In genomic region chr18:79420033-79420745, GRCh38 we compare ENCODE assay signal across 1 cellular context.
A peak's percentile ranks its signal among the peaks of the same experiment; 100 is the strongest.
TF ChIP-seq lines count a peak whose summit lies in the region.

No MANE protein-coding gene starts in this region.

TF ChIP-seq in K562, 482 proteins besides CTCF, POLR2A, EP300 and RAD21:
- TF ChIP-seq, protein P1, sequence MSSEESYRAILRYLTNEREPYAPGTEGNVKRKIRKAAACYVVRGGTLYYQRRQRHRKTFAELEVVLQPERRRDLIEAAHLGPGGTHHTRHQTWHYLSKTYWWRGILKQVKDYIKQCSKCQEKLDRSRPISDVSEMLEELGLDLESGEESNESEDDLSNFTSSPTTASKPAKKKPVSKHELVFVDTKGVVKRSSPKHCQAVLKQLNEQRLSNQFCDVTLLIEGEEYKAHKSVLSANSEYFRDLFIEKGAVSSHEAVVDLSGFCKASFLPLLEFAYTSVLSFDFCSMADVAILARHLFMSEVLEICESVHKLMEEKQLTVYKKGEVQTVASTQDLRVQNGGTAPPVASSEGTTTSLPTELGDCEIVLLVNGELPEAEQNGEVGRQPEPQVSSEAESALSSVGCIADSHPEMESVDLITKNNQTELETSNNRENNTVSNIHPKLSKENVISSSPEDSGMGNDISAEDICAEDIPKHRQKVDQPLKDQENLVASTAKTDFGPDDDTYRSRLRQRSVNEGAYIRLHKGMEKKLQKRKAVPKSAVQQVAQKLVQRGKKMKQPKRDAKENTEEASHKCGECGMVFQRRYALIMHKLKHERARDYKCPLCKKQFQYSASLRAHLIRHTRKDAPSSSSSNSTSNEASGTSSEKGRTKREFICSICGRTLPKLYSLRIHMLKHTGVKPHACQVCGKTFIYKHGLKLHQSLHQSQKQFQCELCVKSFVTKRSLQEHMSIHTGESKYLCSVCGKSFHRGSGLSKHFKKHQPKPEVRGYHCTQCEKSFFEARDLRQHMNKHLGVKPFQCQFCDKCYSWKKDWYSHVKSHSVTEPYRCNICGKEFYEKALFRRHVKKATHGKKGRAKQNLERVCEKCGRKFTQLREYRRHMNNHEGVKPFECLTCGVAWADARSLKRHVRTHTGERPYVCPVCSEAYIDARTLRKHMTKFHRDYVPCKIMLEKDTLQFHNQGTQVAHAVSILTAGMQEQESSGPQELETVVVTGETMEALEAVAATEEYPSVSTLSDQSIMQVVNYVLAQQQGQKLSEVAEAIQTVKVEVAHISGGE (CRISPR knock-in tag; IDR thresholded peaks at IDR 0.05), result peak in 1 of 3 experiments; percentile 75; a peak in 2 of 6 replicates
- no peak for TF ChIP-seq ZNF165 (CRISPR knock-in tag; IDR thresholded peaks at IDR 0.05; ENCODE audit: borderline replicate concordance)
- TF ChIP-seq NCOR1 (IDR thresholded peaks at IDR 0.05), result no peak
- peak; percentile 75 for TF ChIP-seq GABPB1 (CRISPR knock-in tag; IDR thresholded peaks at IDR 0.05)
- TF ChIP-seq MTA3 (IDR thresholded peaks at IDR 0.05; ENCODE audit: borderline replicate concordance), result no peak
- no peak for TF ChIP-seq GABPB2 (CRISPR knock-in tag; conservative IDR thresholded peaks at IDR 0.05)
- no peak for TF ChIP-seq ZNF175 (CRISPR knock-in tag; IDR thresholded peaks at IDR 0.05; ENCODE audit: low read depth)
- TF ChIP-seq POLR2AphosphoS5 (IDR thresholded peaks at IDR 0.05; ENCODE audit: control insufficient read depth, insufficient read depth, low read depth, low read length), result no peak
- no peak for TF ChIP-seq FOXA1 (IDR thresholded peaks at IDR 0.05; ENCODE audit: borderline replicate concordance)
- TF ChIP-seq, protein P2, sequence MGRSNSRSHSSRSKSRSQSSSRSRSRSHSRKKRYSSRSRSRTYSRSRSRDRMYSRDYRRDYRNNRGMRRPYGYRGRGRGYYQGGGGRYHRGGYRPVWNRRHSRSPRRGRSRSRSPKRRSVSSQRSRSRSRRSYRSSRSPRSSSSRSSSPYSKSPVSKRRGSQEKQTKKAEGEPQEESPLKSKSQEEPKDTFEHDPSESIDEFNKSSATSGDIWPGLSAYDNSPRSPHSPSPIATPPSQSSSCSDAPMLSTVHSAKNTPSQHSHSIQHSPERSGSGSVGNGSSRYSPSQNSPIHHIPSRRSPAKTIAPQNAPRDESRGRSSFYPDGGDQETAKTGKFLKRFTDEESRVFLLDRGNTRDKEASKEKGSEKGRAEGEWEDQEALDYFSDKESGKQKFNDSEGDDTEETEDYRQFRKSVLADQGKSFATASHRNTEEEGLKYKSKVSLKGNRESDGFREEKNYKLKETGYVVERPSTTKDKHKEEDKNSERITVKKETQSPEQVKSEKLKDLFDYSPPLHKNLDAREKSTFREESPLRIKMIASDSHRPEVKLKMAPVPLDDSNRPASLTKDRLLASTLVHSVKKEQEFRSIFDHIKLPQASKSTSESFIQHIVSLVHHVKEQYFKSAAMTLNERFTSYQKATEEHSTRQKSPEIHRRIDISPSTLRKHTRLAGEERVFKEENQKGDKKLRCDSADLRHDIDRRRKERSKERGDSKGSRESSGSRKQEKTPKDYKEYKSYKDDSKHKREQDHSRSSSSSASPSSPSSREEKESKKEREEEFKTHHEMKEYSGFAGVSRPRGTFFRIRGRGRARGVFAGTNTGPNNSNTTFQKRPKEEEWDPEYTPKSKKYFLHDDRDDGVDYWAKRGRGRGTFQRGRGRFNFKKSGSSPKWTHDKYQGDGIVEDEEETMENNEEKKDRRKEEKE (IDR thresholded peaks at IDR 0.05; ENCODE audit: borderline replicate concordance in 1 of 2, control insufficient read depth in 1 of 2, low read depth in 2 of 2, low read length in 1 of 2), result peak in 1 of 2 experiments; percentile 41; a peak in 1 of 4 replicates
- no peak for TF ChIP-seq POLR2H (tag; IDR thresholded peaks at IDR 0.05; ENCODE audit: low read depth)
- TF ChIP-seq PRPF4 (IDR thresholded peaks at IDR 0.05; ENCODE audit: insufficient read depth, low read depth, low read length, poor library complexity, severe bottlenecking), result no peak
- no peak for TF ChIP-seq ETV6 (IDR thresholded peaks at IDR 0.05; ENCODE audit: borderline replicate concordance in 1 of 2, low read depth in 2 of 2, low read length in 1 of 2)
- TF ChIP-seq ETV6 (CRISPR knock-in tag; IDR thresholded peaks at IDR 0.05; ENCODE audit: borderline replicate concordance), result no peak
- TF ChIP-seq MYBL2 (IDR thresholded peaks at IDR 0.05; ENCODE audit: low read depth), result no peak
- no peak for TF ChIP-seq MYBL2 (CRISPR knock-in tag; IDR thresholded peaks at IDR 0.05; ENCODE audit: borderline replicate concordance)
- TF ChIP-seq ZNF830 (CRISPR knock-in tag; IDR thresholded peaks at IDR 0.05), result no peak
- TF ChIP-seq FOXJ3 (CRISPR knock-in tag; IDR thresholded peaks at IDR 0.05), result no peak
- no peak for TF ChIP-seq HSF4 (CRISPR knock-in tag; IDR thresholded peaks at IDR 0.05; ENCODE audit: borderline replicate concordance)
- TF ChIP-seq U2AF1 (optimal IDR thresholded peaks at IDR 0.05; ENCODE audit: low read depth, low read length), result no peak
- TF ChIP-seq KAT8 (IDR thresholded peaks at IDR 0.05; ENCODE audit: low read depth), result no peak
- no peak for TF ChIP-seq ZSCAN29 (IDR thresholded peaks at IDR 0.05)
- no peak for TF ChIP-seq GTF2F1 (IDR thresholded peaks at IDR 0.05; ENCODE audit: low read depth, low read length)
- no peak for TF ChIP-seq SMARCC2 (IDR thresholded peaks at IDR 0.05; ENCODE audit: low read depth)
- TF ChIP-seq ZNF785 (CRISPR knock-in tag; IDR thresholded peaks at IDR 0.05), result no peak
- TF ChIP-seq ZZZ3 (IDR thresholded peaks at IDR 0.05), result no peak
- TF ChIP-seq, protein P3, sequence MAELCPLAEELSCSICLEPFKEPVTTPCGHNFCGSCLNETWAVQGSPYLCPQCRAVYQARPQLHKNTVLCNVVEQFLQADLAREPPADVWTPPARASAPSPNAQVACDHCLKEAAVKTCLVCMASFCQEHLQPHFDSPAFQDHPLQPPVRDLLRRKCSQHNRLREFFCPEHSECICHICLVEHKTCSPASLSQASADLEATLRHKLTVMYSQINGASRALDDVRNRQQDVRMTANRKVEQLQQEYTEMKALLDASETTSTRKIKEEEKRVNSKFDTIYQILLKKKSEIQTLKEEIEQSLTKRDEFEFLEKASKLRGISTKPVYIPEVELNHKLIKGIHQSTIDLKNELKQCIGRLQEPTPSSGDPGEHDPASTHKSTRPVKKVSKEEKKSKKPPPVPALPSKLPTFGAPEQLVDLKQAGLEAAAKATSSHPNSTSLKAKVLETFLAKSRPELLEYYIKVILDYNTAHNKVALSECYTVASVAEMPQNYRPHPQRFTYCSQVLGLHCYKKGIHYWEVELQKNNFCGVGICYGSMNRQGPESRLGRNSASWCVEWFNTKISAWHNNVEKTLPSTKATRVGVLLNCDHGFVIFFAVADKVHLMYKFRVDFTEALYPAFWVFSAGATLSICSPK (IDR thresholded peaks at IDR 0.05; ENCODE audit: borderline replicate concordance), result no peak
- TF ChIP-seq, protein P4, sequence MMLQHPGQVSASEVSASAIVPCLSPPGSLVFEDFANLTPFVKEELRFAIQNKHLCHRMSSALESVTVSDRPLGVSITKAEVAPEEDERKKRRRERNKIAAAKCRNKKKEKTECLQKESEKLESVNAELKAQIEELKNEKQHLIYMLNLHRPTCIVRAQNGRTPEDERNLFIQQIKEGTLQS (IDR thresholded peaks at IDR 0.05), result no peak
- TF ChIP-seq, protein P4 (CRISPR knock-in tag; conservative IDR thresholded peaks at IDR 0.05), result no peak
- no peak for TF ChIP-seq ZNF449 (CRISPR knock-in tag; IDR thresholded peaks at IDR 0.05)
- peak in 1 of 2 experiments; percentile 25; a peak in 1 of 4 replicates for TF ChIP-seq TRIM24 (IDR thresholded peaks at IDR 0.05)
- no peak for TF ChIP-seq ZNF384 (IDR thresholded peaks at IDR 0.05; ENCODE audit: low read depth, low read length)
- no peak for TF ChIP-seq SREBF2 (CRISPR knock-in tag; IDR thresholded peaks at IDR 0.05)
- no peak for TF ChIP-seq KDM4B (IDR thresholded peaks at IDR 0.05; ENCODE audit: borderline replicate concordance in 2 of 2, low read depth in 1 of 2)
- TF ChIP-seq, protein P5, sequence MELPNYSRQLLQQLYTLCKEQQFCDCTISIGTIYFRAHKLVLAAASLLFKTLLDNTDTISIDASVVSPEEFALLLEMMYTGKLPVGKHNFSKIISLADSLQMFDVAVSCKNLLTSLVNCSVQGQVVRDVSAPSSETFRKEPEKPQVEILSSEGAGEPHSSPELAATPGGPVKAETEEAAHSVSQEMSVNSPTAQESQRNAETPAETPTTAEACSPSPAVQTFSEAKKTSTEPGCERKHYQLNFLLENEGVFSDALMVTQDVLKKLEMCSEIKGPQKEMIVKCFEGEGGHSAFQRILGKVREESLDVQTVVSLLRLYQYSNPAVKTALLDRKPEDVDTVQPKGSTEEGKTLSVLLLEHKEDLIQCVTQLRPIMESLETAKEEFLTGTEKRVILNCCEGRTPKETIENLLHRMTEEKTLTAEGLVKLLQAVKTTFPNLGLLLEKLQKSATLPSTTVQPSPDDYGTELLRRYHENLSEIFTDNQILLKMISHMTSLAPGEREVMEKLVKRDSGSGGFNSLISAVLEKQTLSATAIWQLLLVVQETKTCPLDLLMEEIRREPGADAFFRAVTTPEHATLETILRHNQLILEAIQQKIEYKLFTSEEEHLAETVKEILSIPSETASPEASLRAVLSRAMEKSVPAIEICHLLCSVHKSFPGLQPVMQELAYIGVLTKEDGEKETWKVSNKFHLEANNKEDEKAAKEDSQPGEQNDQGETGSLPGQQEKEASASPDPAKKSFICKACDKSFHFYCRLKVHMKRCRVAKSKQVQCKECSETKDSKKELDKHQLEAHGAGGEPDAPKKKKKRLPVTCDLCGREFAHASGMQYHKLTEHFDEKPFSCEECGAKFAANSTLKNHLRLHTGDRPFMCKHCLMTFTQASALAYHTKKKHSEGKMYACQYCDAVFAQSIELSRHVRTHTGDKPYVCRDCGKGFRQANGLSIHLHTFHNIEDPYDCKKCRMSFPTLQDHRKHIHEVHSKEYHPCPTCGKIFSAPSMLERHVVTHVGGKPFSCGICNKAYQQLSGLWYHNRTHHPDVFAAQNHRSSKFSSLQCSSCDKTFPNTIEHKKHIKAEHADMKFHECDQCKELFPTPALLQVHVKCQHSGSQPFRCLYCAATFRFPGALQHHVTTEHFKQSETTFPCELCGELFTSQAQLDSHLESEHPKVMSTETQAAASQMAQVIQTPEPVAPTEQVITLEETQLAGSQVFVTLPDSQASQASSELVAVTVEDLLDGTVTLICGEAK (IDR thresholded peaks at IDR 0.05), result peak; percentile 54; the same call in 1 of the 2 replicates
- TF ChIP-seq, protein P5 (CRISPR knock-in tag; IDR thresholded peaks at IDR 0.05), result no peak
- TF ChIP-seq HEY1 (CRISPR knock-in tag; IDR thresholded peaks at IDR 0.05; ENCODE audit: borderline replicate concordance), result no peak
- TF ChIP-seq MXI1 (IDR thresholded peaks at IDR 0.05; ENCODE audit: low read depth, low read length), result no peak
- no peak for TF ChIP-seq THRB (CRISPR knock-in tag; conservative IDR thresholded peaks at IDR 0.05)
